Comparison of ENCODE assay signal across 8 cellular contexts in the genomic region with DNA sequence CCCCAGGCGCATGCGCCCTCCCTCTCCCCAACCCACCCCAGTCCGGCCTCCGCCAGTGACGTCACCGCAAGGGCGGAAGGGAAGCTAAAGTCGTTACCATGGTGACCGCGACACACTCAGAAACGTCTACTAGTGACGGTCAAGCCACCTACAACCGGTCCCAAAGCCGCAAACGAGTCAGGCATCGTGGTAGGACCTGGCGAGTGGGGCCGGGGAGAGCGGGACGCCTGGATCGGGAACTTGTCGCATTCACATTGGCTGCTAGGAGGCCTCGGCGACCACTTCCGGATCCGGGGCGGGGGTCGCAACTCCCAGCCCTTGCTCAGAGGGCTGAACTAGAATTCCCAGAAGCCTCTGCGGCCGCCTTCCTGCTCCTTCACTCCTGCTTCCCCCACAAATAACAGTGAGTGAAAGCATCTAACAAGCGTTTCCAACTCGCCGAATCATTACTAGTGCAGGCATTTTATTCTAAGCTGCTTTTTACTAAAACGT. TPM values are rescaled to one million over a fixed set of nuclear protein-coding genes. Genes with fewer than 3 reads are reported as not detected.
DNase-seq lines count a peak whose midpoint lies in the region; ATAC-seq, FAIRE-seq and TF ChIP-seq lines count a peak whose summit lies in the region.

A gene with protein sequence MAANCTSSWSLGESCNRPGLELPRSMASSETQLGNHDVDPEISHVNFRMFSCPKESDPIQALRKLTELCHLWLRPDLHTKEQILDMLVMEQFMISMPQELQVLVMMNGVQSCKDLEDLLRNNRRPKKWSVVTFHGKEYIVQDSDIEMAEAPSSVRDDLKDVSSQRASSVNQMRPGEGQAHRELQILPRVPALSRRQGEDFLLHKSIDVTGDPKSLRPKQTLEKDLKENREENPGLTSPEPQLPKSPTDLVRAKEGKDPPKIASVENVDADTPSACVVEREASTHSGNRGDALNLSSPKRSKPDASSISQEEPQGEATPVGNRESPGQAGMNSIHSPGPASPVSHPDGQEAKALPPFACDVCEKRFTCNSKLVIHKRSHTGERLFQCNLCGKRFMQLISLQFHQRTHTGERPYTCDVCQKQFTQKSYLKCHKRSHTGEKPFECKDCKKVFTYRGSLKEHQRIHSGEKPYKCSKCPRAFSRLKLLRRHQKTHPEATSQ (minus strand): TSS at position 256 of the 492 bp plus-strand sequence. CDS start 89,793 bp downstream, outside the sequence.

- H3K36me3 ChIP-seq in pancreas, result no peaks in the 10 kb centered on the region
- H3K36me3 ChIP-seq in tibial artery, result peaks cover 0 to 7% (median 6%) of the 10 kb centered on the region in 3 donors

- H3K27me3 ChIP-seq in pancreas (no peaks in the 10 kb centered on the region), tibial artery (no peaks in the 10 kb centered on the region)

- H3K9me3 ChIP-seq in pancreas (no peaks in the 10 kb centered on the region), tibial artery (no peaks in the 10 kb centered on the region)

- peak within 1 kb of the TSS; percentile 82 for H3K4me3 Mint-ChIP-seq in activated naive CD8-positive, alpha-beta T cell treated with anti-CD3 and anti-CD28 coated beads, Interleukin-2, amount 50 U/mL, for 24 hours

- ATAC-seq in HG02840 (IDR thresholded peaks at IDR 0.05; ENCODE audit: low FRiP score, unreplicated experiment) (peak; percentile 82), Right ventricle myocardium superior (ENCODE audit: poor library complexity) (peak; percentile 96), pancreas (peak; percentile 88 to 95 (median 90))
- peak; percentile 83 for ATAC-seq in activated naive CD8-positive, alpha-beta T cell treated with anti-CD3 and anti-CD28 coated beads, Interleukin-2, amount 50 U/mL, for 24 hours

- H3K4me3 ChIP-seq in pancreas (peak within 1 kb of the TSS; percentile 39 to 73 (median 52)), tibial artery (peak within 1 kb of the TSS; percentile 58 to 63)

- peak; percentile 89 for DNase-seq in GM12892 (ENCODE audit: insufficient read length)
- peak; percentile 97 for DNase-seq in NCI-H1436 (lab: John Stamatoyannopoulos, UW)
- peak; percentile 95 for DNase-seq in SW480 (ENCODE audit: low spot score)
- peak; percentile 98 for DNase-seq in activated naive CD8-positive, alpha-beta T cell treated with anti-CD3 and anti-CD28 coated beads, Interleukin-2, amount 50 U/mL, for 24 hours
- peak; percentile 97 for DNase-seq in Right ventricle myocardium superior
- peak; percentile 96 to 99 (median 99) for DNase-seq in pancreas
- DNase-seq in tibial artery, result peak; percentile 96 to 98

- no peaks in the 10 kb centered on the region for H3K27me3 Mint-ChIP-seq in activated naive CD8-positive, alpha-beta T cell treated with anti-CD3 and anti-CD28 coated beads, Interleukin-2, amount 50 U/mL, for 24 hours

- H3K27ac ChIP-seq in pancreas (peak within 1 kb of the TSS; percentile 94 to 98 (median 97)), tibial artery (peak within 1 kb of the TSS; percentile 87 to 91)

- intact Hi-C loops in Right ventricle myocardium superior (cut with DNase I), result no loop called here
- intact Hi-C loops in pancreas (cut with DNase I), result no loop called here
- intact Hi-C loops in tibial artery (cut with DNase I; ENCODE audit: low total_unique reads), result loop anchor here (5.0 to 10.0 kb wide), 2 partner anchors 210 to 1123 kb away; a partner anchor contains a TSS

- H3K36me3 Mint-ChIP-seq in activated naive CD8-positive, alpha-beta T cell treated with anti-CD3 and anti-CD28 coated beads, Interleukin-2, amount 50 U/mL, for 24 hours (ENCODE audit: low read depth), result peaks cover 21% of the 10 kb centered on the region

- FAIRE-seq in GM12892 (lab: Jason Lieb, UNC) (peak; percentile 98), pancreas (lab: Jason Lieb, UNC) (no peak)

- H3K4me1 ChIP-seq in pancreas (peaks cover 0 to 4% (median 0%) of the 10 kb centered on the region in 3 donors), tibial artery (peaks cover 0 to 15% (median 10%) of the 10 kb centered on the region in 4 donors)

- 0 to 1% methylated on average over 26 to 34 of the region's 34 CpGs for WGBS in pancreas, 2 donors

- peak; percentile 73; the same call in 1 of the 2 replicates for TF ChIP-seq POLR2A in GM12892 (IDR thresholded peaks at IDR 0.05; ENCODE audit: low read depth, low read length)

- H3K9me3 Mint-ChIP-seq in activated naive CD8-positive, alpha-beta T cell treated with anti-CD3 and anti-CD28 coated beads, Interleukin-2, amount 50 U/mL, for 24 hours, result peaks cover 3% of the 10 kb centered on the region

- peak within 1 kb of the TSS; percentile 96 for H3K27ac Mint-ChIP-seq in activated naive CD8-positive, alpha-beta T cell treated with anti-CD3 and anti-CD28 coated beads, Interleukin-2, amount 50 U/mL, for 24 hours

- TF ChIP-seq CTCF in pancreas (IDR thresholded peaks at IDR 0.05) (no peak), tibial artery (IDR thresholded peaks at IDR 0.05) (no peak)

- peaks cover 29% of the 10 kb centered on the region for H3K4me1 Mint-ChIP-seq in activated naive CD8-positive, alpha-beta T cell treated with anti-CD3 and anti-CD28 coated beads, Interleukin-2, amount 50 U/mL, for 24 hours

RNA-seq across cellular contexts. Expression of the gene that starts here (rescaled TPM):
- 7.1 TPM for polyA plus RNA-seq in GM12892 (2012; ENCODE audit: missing spikeins)
- total RNA-seq in Right ventricle myocardium superior (16.0 TPM), pancreas (1 to 10 TPM; 4.8 to 8.1 (median 6.2) TPM)
- 1 to 10 TPM; 4.4 to 5.0 TPM for polyA plus RNA-seq in pancreas

Comparison
In these comparisons a context has a peak if more than half of its experiments do, and no peak if none do; other contexts are left out.
1. Peak in every context shown above with its lines: DNase-seq, ATAC-seq, H3K4me3 ChIP-seq and H3K27ac ChIP-seq.